ENCODE assay signal across 1 cellular context in the genomic region with DNA sequence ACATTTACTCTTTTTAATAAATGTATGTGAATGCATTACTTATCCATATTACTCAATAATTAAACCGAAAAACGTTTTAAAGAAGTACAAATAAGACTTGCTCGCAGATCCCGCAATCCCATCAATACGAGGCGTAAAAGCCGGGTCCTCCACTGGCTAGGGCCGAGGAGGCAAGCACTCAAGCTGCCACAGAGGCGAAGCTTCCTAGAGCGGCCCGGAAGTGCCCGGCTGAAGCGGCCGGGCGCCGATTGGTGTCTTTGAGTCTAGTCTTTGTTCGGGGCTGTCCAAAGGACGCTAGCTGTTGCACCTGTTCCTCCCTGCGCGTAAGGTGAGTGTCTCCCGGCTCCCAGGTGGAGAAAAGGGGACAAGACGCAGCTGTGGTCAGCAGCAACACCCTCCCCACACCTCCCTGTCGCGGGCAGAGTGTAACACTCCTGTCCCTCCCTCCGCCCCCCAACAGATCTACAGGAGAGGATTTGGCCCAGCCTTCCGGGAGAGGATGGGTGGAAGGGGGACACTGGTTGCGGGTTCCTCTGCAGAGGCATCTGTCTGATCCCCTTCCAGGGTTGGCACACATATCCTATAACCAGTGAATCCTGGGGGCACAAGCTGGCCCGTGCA.
TF ChIP-seq lines count a peak whose summit lies in the region.

A gene (plus strand): TSS at position 260 of the 621 bp plus-strand sequence. CDS start 835 bp downstream, outside the sequence.

TF ChIP-seq in HepG2, 621 proteins besides CTCF, POLR2A, EP300 and RAD21 (continued from another document and continues in another):
- peak; percentile 31; the same call in 1 of the 2 replicates for TF ChIP-seq BCL6 (CRISPR knock-in tag; IDR thresholded peaks at IDR 0.05)
- no peak for TF ChIP-seq ZNF235 (CRISPR knock-in tag; IDR thresholded peaks at IDR 0.05; ENCODE audit: borderline replicate concordance)
- peak; percentile 87 for TF ChIP-seq ZNF605 (CRISPR knock-in tag; IDR thresholded peaks at IDR 0.05)
- peak; percentile 66; the same call in 1 of the 2 replicates for TF ChIP-seq HOXA9 (CRISPR knock-in tag; IDR thresholded peaks at IDR 0.05; ENCODE audit: borderline replicate concordance)
- TF ChIP-seq ZBTB3 (CRISPR knock-in tag; IDR thresholded peaks at IDR 0.05; ENCODE audit: borderline replicate concordance, low read depth), result no peak
- TF ChIP-seq, protein P1, sequence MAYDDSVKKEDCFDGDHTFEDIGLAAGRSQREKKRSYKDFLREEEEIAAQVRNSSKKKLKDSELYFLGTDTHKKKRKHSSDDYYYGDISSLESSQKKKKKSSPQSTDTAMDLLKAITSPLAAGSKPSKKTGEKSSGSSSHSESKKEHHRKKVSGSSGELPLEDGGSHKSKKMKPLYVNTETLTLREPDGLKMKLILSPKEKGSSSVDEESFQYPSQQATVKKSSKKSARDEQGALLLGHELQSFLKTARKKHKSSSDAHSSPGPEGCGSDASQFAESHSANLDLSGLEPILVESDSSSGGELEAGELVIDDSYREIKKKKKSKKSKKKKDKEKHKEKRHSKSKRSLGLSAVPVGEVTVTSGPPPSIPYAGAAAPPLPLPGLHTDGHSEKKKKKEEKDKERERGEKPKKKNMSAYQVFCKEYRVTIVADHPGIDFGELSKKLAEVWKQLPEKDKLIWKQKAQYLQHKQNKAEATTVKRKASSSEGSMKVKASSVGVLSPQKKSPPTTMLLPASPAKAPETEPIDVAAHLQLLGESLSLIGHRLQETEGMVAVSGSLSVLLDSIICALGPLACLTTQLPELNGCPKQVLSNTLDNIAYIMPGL (CRISPR knock-in tag; IDR thresholded peaks at IDR 0.05; ENCODE audit: borderline replicate concordance in 1 of 2, low read depth in 1 of 2), result peak; percentile 86 to 87
- TF ChIP-seq NFE2L2 (IDR thresholded peaks at IDR 0.05; ENCODE audit: low read length), result no peak
- peak; percentile 81; the same call in 1 of the 2 replicates for TF ChIP-seq ZNF792 (CRISPR knock-in tag; IDR thresholded peaks at IDR 0.05)
- peak; percentile 47 for TF ChIP-seq PTBP1 (IDR thresholded peaks at IDR 0.05; ENCODE audit: low read depth, low read length, poor library complexity, severe bottlenecking)
- no peak for TF ChIP-seq POLR2AphosphoS2 (IDR thresholded peaks at IDR 0.05; ENCODE audit: low read depth, low read length)
- no peak for TF ChIP-seq ZNF484 (CRISPR knock-in tag; IDR thresholded peaks at IDR 0.05; ENCODE audit: borderline replicate concordance, low read depth)
- TF ChIP-seq ZNF883 (CRISPR knock-in tag; IDR thresholded peaks at IDR 0.05; ENCODE audit: not compliant biosample characterization), result peak; percentile 84
- TF ChIP-seq, protein P2, sequence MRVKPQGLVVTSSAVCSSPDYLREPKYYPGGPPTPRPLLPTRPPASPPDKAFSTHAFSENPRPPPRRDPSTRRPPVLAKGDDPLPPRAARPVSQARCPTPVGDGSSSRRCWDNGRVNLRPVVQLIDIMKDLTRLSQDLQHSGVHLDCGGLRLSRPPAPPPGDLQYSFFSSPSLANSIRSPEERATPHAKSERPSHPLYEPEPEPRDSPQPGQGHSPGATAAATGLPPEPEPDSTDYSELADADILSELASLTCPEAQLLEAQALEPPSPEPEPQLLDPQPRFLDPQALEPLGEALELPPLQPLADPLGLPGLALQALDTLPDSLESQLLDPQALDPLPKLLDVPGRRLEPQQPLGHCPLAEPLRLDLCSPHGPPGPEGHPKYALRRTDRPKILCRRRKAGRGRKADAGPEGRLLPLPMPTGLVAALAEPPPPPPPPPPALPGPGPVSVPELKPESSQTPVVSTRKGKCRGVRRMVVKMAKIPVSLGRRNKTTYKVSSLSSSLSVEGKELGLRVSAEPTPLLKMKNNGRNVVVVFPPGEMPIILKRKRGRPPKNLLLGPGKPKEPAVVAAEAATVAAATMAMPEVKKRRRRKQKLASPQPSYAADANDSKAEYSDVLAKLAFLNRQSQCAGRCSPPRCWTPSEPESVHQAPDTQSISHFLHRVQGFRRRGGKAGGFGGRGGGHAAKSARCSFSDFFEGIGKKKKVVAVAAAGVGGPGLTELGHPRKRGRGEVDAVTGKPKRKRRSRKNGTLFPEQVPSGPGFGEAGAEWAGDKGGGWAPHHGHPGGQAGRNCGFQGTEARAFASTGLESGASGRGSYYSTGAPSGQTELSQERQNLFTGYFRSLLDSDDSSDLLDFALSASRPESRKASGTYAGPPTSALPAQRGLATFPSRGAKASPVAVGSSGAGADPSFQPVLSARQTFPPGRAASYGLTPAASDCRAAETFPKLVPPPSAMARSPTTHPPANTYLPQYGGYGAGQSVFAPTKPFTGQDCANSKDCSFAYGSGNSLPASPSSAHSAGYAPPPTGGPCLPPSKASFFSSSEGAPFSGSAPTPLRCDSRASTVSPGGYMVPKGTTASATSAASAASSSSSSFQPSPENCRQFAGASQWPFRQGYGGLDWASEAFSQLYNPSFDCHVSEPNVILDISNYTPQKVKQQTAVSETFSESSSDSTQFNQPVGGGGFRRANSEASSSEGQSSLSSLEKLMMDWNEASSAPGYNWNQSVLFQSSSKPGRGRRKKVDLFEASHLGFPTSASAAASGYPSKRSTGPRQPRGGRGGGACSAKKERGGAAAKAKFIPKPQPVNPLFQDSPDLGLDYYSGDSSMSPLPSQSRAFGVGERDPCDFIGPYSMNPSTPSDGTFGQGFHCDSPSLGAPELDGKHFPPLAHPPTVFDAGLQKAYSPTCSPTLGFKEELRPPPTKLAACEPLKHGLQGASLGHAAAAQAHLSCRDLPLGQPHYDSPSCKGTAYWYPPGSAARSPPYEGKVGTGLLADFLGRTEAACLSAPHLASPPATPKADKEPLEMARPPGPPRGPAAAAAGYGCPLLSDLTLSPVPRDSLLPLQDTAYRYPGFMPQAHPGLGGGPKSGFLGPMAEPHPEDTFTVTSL (CRISPR knock-in tag; IDR thresholded peaks at IDR 0.05; ENCODE audit: borderline replicate concordance), result no peak
- TF ChIP-seq RNF2 (conservative IDR thresholded peaks at IDR 0.05; ENCODE audit: low read depth), result no peak
- no peak for TF ChIP-seq ZNF180 (CRISPR knock-in tag; IDR thresholded peaks at IDR 0.05; ENCODE audit: borderline replicate concordance, low read depth)
- TF ChIP-seq NFIB (CRISPR knock-in tag; IDR thresholded peaks at IDR 0.05; ENCODE audit: borderline replicate concordance), result no peak
- 0 out of 2 replicates have a peak, but pooled peaks have one; percentile 51 for TF ChIP-seq ZSCAN30 (CRISPR knock-in tag; IDR thresholded peaks at IDR 0.05)
- TF ChIP-seq ZNF138 (CRISPR knock-in tag; IDR thresholded peaks at IDR 0.05; ENCODE audit: low read depth), result 0 out of 2 replicates have a peak, but pooled peaks have one; percentile 63
- TF ChIP-seq ARNT2 (CRISPR knock-in tag; IDR thresholded peaks at IDR 0.05; ENCODE audit: low read depth), result peak; percentile 85
- TF ChIP-seq, protein P3, sequence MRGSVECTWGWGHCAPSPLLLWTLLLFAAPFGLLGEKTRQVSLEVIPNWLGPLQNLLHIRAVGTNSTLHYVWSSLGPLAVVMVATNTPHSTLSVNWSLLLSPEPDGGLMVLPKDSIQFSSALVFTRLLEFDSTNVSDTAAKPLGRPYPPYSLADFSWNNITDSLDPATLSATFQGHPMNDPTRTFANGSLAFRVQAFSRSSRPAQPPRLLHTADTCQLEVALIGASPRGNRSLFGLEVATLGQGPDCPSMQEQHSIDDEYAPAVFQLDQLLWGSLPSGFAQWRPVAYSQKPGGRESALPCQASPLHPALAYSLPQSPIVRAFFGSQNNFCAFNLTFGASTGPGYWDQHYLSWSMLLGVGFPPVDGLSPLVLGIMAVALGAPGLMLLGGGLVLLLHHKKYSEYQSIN (CRISPR knock-in tag; IDR thresholded peaks at IDR 0.05; ENCODE audit: borderline replicate concordance), result no peak
- TF ChIP-seq ZNF143 (CRISPR knock-in tag; IDR thresholded peaks at IDR 0.05), result no peak; the same call in 1 of the 2 replicates
- TF ChIP-seq ZNF264 (CRISPR knock-in tag; IDR thresholded peaks at IDR 0.05), result peak; percentile 82
- TF ChIP-seq ATAD3A (CRISPR knock-in tag; IDR thresholded peaks at IDR 0.05), result no peak
- TF ChIP-seq, protein P4, sequence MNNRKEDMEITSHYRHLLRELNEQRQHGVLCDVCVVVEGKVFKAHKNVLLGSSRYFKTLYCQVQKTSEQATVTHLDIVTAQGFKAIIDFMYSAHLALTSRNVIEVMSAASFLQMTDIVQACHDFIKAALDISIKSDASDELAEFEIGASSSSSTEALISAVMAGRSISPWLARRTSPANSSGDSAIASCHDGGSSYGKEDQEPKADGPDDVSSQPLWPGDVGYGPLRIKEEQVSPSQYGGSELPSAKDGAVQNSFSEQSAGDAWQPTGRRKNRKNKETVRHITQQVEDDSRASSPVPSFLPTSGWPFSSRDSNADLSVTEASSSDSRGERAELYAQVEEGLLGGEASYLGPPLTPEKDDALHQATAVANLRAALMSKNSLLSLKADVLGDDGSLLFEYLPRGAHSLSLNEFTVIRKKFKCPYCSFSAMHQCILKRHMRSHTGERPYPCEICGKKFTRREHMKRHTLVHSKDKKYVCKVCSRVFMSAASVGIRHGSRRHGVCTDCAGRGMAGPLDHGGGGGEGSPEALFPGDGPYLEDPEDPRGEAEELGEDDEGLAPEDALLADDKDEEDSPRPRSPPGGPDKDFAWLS (CRISPR knock-in tag; IDR thresholded peaks at IDR 0.05; ENCODE audit: borderline replicate concordance), result no peak
- TF ChIP-seq, protein P5, sequence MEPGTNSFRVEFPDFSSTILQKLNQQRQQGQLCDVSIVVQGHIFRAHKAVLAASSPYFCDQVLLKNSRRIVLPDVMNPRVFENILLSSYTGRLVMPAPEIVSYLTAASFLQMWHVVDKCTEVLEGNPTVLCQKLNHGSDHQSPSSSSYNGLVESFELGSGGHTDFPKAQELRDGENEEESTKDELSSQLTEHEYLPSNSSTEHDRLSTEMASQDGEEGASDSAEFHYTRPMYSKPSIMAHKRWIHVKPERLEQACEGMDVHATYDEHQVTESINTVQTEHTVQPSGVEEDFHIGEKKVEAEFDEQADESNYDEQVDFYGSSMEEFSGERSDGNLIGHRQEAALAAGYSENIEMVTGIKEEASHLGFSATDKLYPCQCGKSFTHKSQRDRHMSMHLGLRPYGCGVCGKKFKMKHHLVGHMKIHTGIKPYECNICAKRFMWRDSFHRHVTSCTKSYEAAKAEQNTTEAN (CRISPR knock-in tag; conservative IDR thresholded peaks at IDR 0.05), result 0 out of 2 replicates have a peak, but pooled peaks have one; percentile 52
- TF ChIP-seq ZBTB38 (CRISPR knock-in tag; IDR thresholded peaks at IDR 0.05), result peak; percentile 80
- TF ChIP-seq, protein P6, sequence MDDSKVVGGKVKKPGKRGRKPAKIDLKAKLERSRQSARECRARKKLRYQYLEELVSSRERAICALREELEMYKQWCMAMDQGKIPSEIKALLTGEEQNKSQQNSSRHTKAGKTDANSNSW (CRISPR knock-in tag; IDR thresholded peaks at IDR 0.05; ENCODE audit: borderline replicate concordance), result no peak
- TF ChIP-seq, protein P7, sequence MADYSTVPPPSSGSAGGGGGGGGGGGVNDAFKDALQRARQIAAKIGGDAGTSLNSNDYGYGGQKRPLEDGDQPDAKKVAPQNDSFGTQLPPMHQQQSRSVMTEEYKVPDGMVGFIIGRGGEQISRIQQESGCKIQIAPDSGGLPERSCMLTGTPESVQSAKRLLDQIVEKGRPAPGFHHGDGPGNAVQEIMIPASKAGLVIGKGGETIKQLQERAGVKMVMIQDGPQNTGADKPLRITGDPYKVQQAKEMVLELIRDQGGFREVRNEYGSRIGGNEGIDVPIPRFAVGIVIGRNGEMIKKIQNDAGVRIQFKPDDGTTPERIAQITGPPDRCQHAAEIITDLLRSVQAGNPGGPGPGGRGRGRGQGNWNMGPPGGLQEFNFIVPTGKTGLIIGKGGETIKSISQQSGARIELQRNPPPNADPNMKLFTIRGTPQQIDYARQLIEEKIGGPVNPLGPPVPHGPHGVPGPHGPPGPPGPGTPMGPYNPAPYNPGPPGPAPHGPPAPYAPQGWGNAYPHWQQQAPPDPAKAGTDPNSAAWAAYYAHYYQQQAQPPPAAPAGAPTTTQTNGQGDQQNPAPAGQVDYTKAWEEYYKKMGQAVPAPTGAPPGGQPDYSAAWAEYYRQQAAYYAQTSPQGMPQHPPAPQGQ (CRISPR knock-in tag; IDR thresholded peaks at IDR 0.05; ENCODE audit: borderline replicate concordance), result 0 out of 2 replicates have a peak, but pooled peaks have one; percentile 48
- no peak for TF ChIP-seq NR2F6 (IDR thresholded peaks at IDR 0.05)
- peak; percentile 31; the same call in 1 of the 2 replicates for TF ChIP-seq NR2F6 (CRISPR knock-in tag; IDR thresholded peaks at IDR 0.05)
- peak; percentile 68; the same call in 1 of the 2 replicates for TF ChIP-seq ZNF547 (CRISPR knock-in tag; IDR thresholded peaks at IDR 0.05)
- TF ChIP-seq PHB2 (IDR thresholded peaks at IDR 0.05; ENCODE audit: partially characterized antibody), result no peak
- TF ChIP-seq POGZ (CRISPR knock-in tag; IDR thresholded peaks at IDR 0.05), result peak; percentile 94
- no peak for TF ChIP-seq CCAR2 (optimal IDR thresholded peaks at IDR 0.05; ENCODE audit: low read depth, low read length)
- TF ChIP-seq, protein P8, sequence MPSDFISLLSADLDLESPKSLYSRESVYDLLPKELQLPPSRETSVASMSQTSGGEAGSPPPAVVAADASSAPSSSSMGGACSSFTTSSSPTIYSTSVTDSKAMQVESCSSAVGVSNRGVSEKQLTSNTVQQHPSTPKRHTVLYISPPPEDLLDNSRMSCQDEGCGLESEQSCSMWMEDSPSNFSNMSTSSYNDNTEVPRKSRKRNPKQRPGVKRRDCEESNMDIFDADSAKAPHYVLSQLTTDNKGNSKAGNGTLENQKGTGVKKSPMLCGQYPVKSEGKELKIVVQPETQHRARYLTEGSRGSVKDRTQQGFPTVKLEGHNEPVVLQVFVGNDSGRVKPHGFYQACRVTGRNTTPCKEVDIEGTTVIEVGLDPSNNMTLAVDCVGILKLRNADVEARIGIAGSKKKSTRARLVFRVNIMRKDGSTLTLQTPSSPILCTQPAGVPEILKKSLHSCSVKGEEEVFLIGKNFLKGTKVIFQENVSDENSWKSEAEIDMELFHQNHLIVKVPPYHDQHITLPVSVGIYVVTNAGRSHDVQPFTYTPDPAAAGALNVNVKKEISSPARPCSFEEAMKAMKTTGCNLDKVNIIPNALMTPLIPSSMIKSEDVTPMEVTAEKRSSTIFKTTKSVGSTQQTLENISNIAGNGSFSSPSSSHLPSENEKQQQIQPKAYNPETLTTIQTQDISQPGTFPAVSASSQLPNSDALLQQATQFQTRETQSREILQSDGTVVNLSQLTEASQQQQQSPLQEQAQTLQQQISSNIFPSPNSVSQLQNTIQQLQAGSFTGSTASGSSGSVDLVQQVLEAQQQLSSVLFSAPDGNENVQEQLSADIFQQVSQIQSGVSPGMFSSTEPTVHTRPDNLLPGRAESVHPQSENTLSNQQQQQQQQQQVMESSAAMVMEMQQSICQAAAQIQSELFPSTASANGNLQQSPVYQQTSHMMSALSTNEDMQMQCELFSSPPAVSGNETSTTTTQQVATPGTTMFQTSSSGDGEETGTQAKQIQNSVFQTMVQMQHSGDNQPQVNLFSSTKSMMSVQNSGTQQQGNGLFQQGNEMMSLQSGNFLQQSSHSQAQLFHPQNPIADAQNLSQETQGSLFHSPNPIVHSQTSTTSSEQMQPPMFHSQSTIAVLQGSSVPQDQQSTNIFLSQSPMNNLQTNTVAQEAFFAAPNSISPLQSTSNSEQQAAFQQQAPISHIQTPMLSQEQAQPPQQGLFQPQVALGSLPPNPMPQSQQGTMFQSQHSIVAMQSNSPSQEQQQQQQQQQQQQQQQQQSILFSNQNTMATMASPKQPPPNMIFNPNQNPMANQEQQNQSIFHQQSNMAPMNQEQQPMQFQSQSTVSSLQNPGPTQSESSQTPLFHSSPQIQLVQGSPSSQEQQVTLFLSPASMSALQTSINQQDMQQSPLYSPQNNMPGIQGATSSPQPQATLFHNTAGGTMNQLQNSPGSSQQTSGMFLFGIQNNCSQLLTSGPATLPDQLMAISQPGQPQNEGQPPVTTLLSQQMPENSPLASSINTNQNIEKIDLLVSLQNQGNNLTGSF (CRISPR knock-in tag; IDR thresholded peaks at IDR 0.05), result no peak
- no peak for TF ChIP-seq MTF1 (CRISPR knock-in tag; IDR thresholded peaks at IDR 0.05)
